ENCODE assay signal across 1 cellular context in genomic region chr3:194075802-194076460, GRCh38.
TF ChIP-seq lines count a peak whose summit lies in the region.

No MANE protein-coding gene starts in this region.

TF ChIP-seq in HepG2, 621 proteins besides CTCF, POLR2A, EP300 and RAD21 (continued from another document and continues in another):
- TF ChIP-seq AHDC1 (CRISPR knock-in tag; IDR thresholded peaks at IDR 0.05; ENCODE audit: borderline replicate concordance) (0 out of 2 replicates have a peak, but pooled peaks have one; percentile 25), ZNF441 (CRISPR knock-in tag; IDR thresholded peaks at IDR 0.05; ENCODE audit: borderline replicate concordance) (no peak), ATF1 (CRISPR knock-in tag; IDR thresholded peaks at IDR 0.05) (peak; percentile 32; the same call in 1 of the 2 replicates), ZNF10 (CRISPR knock-in tag; IDR thresholded peaks at IDR 0.05; ENCODE audit: borderline replicate concordance, low read depth) (no peak), KDM3A (CRISPR knock-in tag; IDR thresholded peaks at IDR 0.05; ENCODE audit: low read depth) (peak; percentile 77), PATZ1 (CRISPR knock-in tag; IDR thresholded peaks at IDR 0.05) (peak; percentile 69), ZNF333 (CRISPR knock-in tag; IDR thresholded peaks at IDR 0.05; ENCODE audit: borderline replicate concordance) (no peak), SOX13 (IDR thresholded peaks at IDR 0.05) (no peak), SOX13 (CRISPR knock-in tag; conservative IDR thresholded peaks at IDR 0.05 in 1 of 2, IDR thresholded peaks at IDR 0.05 in 1 of 2) (peak in 1 of 2 experiments; percentile 82; a peak in 2 of 4 replicates), ZNF605 (CRISPR knock-in tag; IDR thresholded peaks at IDR 0.05) (0 out of 2 replicates have a peak, but pooled peaks have one; percentile 27), ZBTB26 (CRISPR knock-in tag; IDR thresholded peaks at IDR 0.05; ENCODE audit: borderline replicate concordance) (no peak), ZNF326 (CRISPR knock-in tag; IDR thresholded peaks at IDR 0.05; ENCODE audit: borderline replicate concordance) (no peak), IRF9 (CRISPR knock-in tag; IDR thresholded peaks at IDR 0.05; ENCODE audit: borderline replicate concordance) (no peak), ZNF124 (CRISPR knock-in tag; IDR thresholded peaks at IDR 0.05) (0 out of 2 replicates have a peak, but pooled peaks have one; percentile 59), RXRB (CRISPR knock-in tag; IDR thresholded peaks at IDR 0.05; ENCODE audit: borderline replicate concordance) (peak; percentile 87), SOX5 (CRISPR knock-in tag; IDR thresholded peaks at IDR 0.05; ENCODE audit: borderline replicate concordance) (peak; percentile 79; the same call in 1 of the 2 replicates), SP4 (CRISPR knock-in tag; IDR thresholded peaks at IDR 0.05) (no peak), POGK (CRISPR knock-in tag; conservative IDR thresholded peaks at IDR 0.05) (0 out of 2 replicates have a peak, but pooled peaks have one; percentile 23), NR2F6 (IDR thresholded peaks at IDR 0.05) (peak; percentile 86), NR2F6 (CRISPR knock-in tag; IDR thresholded peaks at IDR 0.05) (peak; percentile 94), SMC3 (IDR thresholded peaks at IDR 0.05; ENCODE audit: low read length) (peak; percentile 41; the same call in 1 of the 2 replicates), ZNF234 (CRISPR knock-in tag; conservative IDR thresholded peaks at IDR 0.05) (no peak), ZNF615 (CRISPR knock-in tag; IDR thresholded peaks at IDR 0.05; ENCODE audit: borderline replicate concordance) (no peak), LBX2 (CRISPR knock-in tag; IDR thresholded peaks at IDR 0.05; ENCODE audit: borderline replicate concordance) (no peak), ETS1 (CRISPR knock-in tag; IDR thresholded peaks at IDR 0.05) (no peak), MTA1 (CRISPR knock-in tag; IDR thresholded peaks at IDR 0.05; ENCODE audit: borderline replicate concordance) (peak; percentile 83), ZFP62 (CRISPR knock-in tag; IDR thresholded peaks at IDR 0.05) (no peak), ZNF691 (CRISPR knock-in tag; IDR thresholded peaks at IDR 0.05; ENCODE audit: borderline replicate concordance, low read depth) (peak; percentile 77; the same call in 1 of the 2 replicates), ETV5 (CRISPR knock-in tag; IDR thresholded peaks at IDR 0.05; ENCODE audit: borderline replicate concordance) (0 out of 2 replicates have a peak, but pooled peaks have one; percentile 34), XRCC5 (optimal IDR thresholded peaks at IDR 0.05; ENCODE audit: low read length) (peak; percentile 74), AHR (CRISPR knock-in tag; IDR thresholded peaks at IDR 0.05) (peak; percentile 40; the same call in 1 of the 2 replicates), SRY (CRISPR knock-in tag; IDR thresholded peaks at IDR 0.05) (no peak), KAT7 (CRISPR knock-in tag; IDR thresholded peaks at IDR 0.05; ENCODE audit: borderline replicate concordance) (0 out of 2 replicates have a peak, but pooled peaks have one; percentile 43)
- TF ChIP-seq, protein P1, sequence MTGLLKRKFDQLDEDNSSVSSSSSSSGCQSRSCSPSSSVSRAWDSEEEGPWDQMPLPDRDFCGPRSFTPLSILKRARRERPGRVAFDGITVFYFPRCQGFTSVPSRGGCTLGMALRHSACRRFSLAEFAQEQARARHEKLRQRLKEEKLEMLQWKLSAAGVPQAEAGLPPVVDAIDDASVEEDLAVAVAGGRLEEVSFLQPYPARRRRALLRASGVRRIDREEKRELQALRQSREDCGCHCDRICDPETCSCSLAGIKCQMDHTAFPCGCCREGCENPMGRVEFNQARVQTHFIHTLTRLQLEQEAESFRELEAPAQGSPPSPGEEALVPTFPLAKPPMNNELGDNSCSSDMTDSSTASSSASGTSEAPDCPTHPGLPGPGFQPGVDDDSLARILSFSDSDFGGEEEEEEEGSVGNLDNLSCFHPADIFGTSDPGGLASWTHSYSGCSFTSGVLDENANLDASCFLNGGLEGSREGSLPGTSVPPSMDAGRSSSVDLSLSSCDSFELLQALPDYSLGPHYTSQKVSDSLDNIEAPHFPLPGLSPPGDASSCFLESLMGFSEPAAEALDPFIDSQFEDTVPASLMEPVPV (CRISPR knock-in tag; IDR thresholded peaks at IDR 0.05): no peak
- TF ChIP-seq, protein P2, sequence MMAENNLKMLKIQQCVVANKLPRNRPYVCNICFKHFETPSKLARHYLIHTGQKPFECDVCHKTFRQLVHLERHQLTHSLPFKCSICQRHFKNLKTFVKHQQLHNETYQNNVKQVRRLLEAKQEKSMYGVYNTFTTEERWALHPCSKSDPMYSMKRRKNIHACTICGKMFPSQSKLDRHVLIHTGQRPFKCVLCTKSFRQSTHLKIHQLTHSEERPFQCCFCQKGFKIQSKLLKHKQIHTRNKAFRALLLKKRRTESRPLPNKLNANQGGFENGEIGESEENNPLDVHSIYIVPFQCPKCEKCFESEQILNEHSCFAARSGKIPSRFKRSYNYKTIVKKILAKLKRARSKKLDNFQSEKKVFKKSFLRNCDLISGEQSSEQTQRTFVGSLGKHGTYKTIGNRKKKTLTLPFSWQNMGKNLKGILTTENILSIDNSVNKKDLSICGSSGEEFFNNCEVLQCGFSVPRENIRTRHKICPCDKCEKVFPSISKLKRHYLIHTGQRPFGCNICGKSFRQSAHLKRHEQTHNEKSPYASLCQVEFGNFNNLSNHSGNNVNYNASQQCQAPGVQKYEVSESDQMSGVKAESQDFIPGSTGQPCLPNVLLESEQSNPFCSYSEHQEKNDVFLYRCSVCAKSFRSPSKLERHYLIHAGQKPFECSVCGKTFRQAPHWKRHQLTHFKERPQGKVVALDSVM (CRISPR knock-in tag; IDR thresholded peaks at IDR 0.05): 0 out of 2 replicates have a peak, but pooled peaks have one; percentile 34
- TF ChIP-seq, protein P3, sequence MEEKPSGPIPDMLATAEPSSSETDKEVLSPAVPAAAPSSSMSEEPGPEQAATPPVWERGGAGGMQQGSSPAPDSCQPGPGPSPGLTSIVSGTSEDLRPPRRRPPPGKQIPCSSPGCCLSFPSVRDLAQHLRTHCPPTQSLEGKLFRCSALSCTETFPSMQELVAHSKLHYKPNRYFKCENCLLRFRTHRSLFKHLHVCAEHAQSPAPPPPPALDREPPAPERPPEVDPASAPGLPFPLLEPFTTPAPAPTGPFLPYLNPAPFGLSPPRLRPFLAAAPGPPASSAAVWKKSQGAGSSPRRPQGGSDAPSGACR (CRISPR knock-in tag; IDR thresholded peaks at IDR 0.05): no peak
- TF ChIP-seq, protein P4, sequence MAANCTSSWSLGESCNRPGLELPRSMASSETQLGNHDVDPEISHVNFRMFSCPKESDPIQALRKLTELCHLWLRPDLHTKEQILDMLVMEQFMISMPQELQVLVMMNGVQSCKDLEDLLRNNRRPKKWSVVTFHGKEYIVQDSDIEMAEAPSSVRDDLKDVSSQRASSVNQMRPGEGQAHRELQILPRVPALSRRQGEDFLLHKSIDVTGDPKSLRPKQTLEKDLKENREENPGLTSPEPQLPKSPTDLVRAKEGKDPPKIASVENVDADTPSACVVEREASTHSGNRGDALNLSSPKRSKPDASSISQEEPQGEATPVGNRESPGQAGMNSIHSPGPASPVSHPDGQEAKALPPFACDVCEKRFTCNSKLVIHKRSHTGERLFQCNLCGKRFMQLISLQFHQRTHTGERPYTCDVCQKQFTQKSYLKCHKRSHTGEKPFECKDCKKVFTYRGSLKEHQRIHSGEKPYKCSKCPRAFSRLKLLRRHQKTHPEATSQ (CRISPR knock-in tag; IDR thresholded peaks at IDR 0.05; ENCODE audit: borderline replicate concordance): peak; percentile 45; the same call in 1 of the 2 replicates
